Comparison of ENCODE assay signal across 37 cellular contexts in the genomic region with DNA sequence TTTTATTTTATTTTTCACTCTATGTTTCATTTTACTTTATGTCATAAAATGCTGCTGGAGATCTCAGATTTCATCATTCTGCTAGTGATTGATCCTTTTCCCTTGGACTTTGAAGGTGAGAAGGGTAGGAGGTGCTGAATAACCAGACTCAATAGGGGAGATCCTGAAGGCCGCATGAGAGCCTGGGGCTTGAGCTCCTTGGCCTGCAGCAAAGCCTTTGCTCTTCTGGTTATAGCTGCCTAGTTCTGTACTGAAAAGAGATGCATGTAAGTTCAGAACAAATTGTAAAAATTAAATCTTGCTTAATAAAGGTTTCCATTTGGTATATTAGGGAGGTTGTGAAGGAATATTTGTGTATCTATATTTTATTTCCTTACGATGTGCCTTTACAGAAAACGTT.
A peak's percentile ranks its signal among the peaks of the same experiment; 100 is the strongest.
DNase-seq lines count a peak whose midpoint lies in the region; ATAC-seq, FAIRE-seq and TF ChIP-seq lines count a peak whose summit lies in the region.
"Had no signal": no experiment of that assay in that cellular context is flagged by ENCODE, and none has a peak within 500 bp of the region (broad histone marks: within the 10 kb centered on the region; RNA-seq: fewer than 3 reads in every experiment).

No MANE protein-coding gene starts in this region.

- 4% methylated on average over 3 of the region's 3 CpGs for WGBS in K562 (ENCODE audit: insufficient coverage, low coverage, missing lambda C conversion rate)
- WGBS in H1 (ENCODE audit: extremely low coverage in 1 of 2, insufficient coverage in 1 of 2, insufficient read length in 1 of 2, insufficient replicate concordance in 2 of 2, low coverage in 1 of 2, low lambda C conversion rate in 2 of 2, missing lambda C conversion rate in 1 of 2), 2 experiments, result 73% methylated on average over 3 of the region's 3 CpGs; no CpG with 5 or more reads in 1 of the 2 experiments
- WGBS in esophagus muscularis mucosa, result 73% methylated on average over 3 of the region's 3 CpGs

- no peak overlapping the region for H3K14ac ChIP-seq in H1 (ENCODE audit: insufficient read length)

- H2BK20ac ChIP-seq in H1 (ENCODE audit: low read length), result no peak overlapping the region

- H4K5ac ChIP-seq in H1 (ENCODE audit: insufficient read length, low read depth, low read length), result no peak overlapping the region

- no peak for TF ChIP-seq EP300 in K562 (IDR thresholded peaks at IDR 0.05; ENCODE audit: low read length)
- TF ChIP-seq EP300 in H1 (IDR thresholded peaks at IDR 0.05; ENCODE audit: borderline replicate concordance in 1 of 2, low read depth in 2 of 2, low read length in 2 of 2), result no peak
- TF ChIP-seq EP300 in esophagus muscularis mucosa (IDR thresholded peaks at IDR 0.05), result no peak

- no peaks in the 10 kb centered on the region for H3K9me1 ChIP-seq in K562 (ENCODE audit: control insufficient read depth, insufficient read depth, low read length)

- H3K4me3 ChIP-seq in K562, result no peak overlapping the region
- no peak overlapping the region for H3K4me3 ChIP-seq in H1 (ENCODE audit: extremely low read depth in 1 of 4, insufficient read depth in 2 of 4, low read depth in 3 of 4, low read length in 4 of 4)
- H3K4me3 ChIP-seq in esophagus muscularis mucosa, result no peak overlapping the region
- H3K4me3 ChIP-seq: A549; BLaER1; BLaER1 treated with 17β-estradiol and CSF1 and Interleukin-3, amounts not matched to agents 10 nM and 100 nM had no signal

- intact Hi-C loops in K562 (cut with micrococcal nuclease) (no loop called here), esophagus muscularis mucosa (cut with DNase I) (no loop called here)

- H4K91ac ChIP-seq in H1 (replicated peaks; ENCODE audit: insufficient read length, low read length), result no peak overlapping the region

- H3K4ac ChIP-seq in H1 (replicated peaks; ENCODE audit: insufficient read length, low read depth, low read length), result no peak overlapping the region

- no peaks in the 10 kb centered on the region for H3K4me1 ChIP-seq in K562 (replicated peaks in 1 of 2; ENCODE audit: control insufficient read depth in 2 of 2, insufficient read depth in 2 of 2, low read length in 2 of 2)
- H3K4me1 ChIP-seq in H1 (replicated peaks in 1 of 4; ENCODE audit: control insufficient read depth in 3 of 4, insufficient read depth in 4 of 4, low read length in 3 of 4), result no peaks in the 10 kb centered on the region
- peaks cover 0 to 2% (median 0%) of the 10 kb centered on the region in 4 donors for H3K4me1 ChIP-seq in esophagus muscularis mucosa
- H3K4me1 ChIP-seq: A549; BE2C; BLaER1; BLaER1 treated with 17β-estradiol and CSF1 and Interleukin-3, amounts not matched to agents 10 nM and 100 nM; Caco-2 had no signal

- H3K23ac ChIP-seq in H1 (ENCODE audit: insufficient read length), result no peak overlapping the region

- peak overlapping the region in 3 of 5 experiments; percentile 19 to 82 (median 29) for H3K27ac Mint-ChIP-seq in brain
- no peak overlapping the region for H3K27ac Mint-ChIP-seq in activated naive CD4-positive, alpha-beta T cell treated with anti-CD3 and anti-CD28 coated beads, Interleukin-2, amount 50 U/mL, for 72 hours
- H3K27ac Mint-ChIP-seq: B cell; CD14-positive monocyte; CD4-positive, alpha-beta memory T cell; CD4-positive, alpha-beta T cell; CD4-positive, CD25-positive, alpha-beta regulatory T cell; CD8-positive, alpha-beta memory T cell; CD8-positive, alpha-beta T cell had no signal

- H2BK5ac ChIP-seq in H1 (ENCODE audit: low read depth, low read length), result no peak overlapping the region

- TF ChIP-seq POLR2A in K562 (conservative IDR thresholded peaks at IDR 0.05), result no peak
- no peak for TF ChIP-seq POLR2A in H1 (IDR thresholded peaks at IDR 0.05; ENCODE audit: control extremely low read depth in 1 of 2, low read depth in 2 of 2, low read length in 2 of 2)
- no peak for TF ChIP-seq POLR2A in esophagus muscularis mucosa (IDR thresholded peaks at IDR 0.05; ENCODE audit: low read depth)
- TF ChIP-seq POLR2A in GM12892 (IDR thresholded peaks at IDR 0.05; ENCODE audit: low read depth, low read length), result no peak

- H3K36me3 ChIP-seq in K562 (ENCODE audit: control insufficient read depth, insufficient read depth, low read length), result no peaks in the 10 kb centered on the region
- H3K36me3 ChIP-seq in H1 (ENCODE audit: control insufficient read depth in 2 of 4, insufficient read depth in 4 of 4, low read length in 3 of 4), result no peaks in the 10 kb centered on the region
- no peaks in the 10 kb centered on the region for H3K36me3 ChIP-seq in esophagus muscularis mucosa
- H3K36me3 ChIP-seq: BE2C; BLaER1; BLaER1 treated with 17β-estradiol and CSF1 and Interleukin-3, amounts not matched to agents 10 nM and 100 nM had no signal

- TF ChIP-seq CTCF in K562 (IDR thresholded peaks at IDR 0.05 in 2 of 3, conservative IDR thresholded peaks at IDR 0.05 in 1 of 3; ENCODE audit: insufficient read depth in 2 of 3, low read depth in 1 of 3, low read length in 3 of 3), result no peak
- TF ChIP-seq CTCF in brain (conservative IDR thresholded peaks at IDR 0.05), result no peak
- TF ChIP-seq CTCF in H1 (IDR thresholded peaks at IDR 0.05; ENCODE audit: control extremely low read depth in 1 of 3, insufficient read depth in 1 of 3, low read depth in 1 of 3, low read length in 3 of 3), result no peak
- no peak for TF ChIP-seq CTCF in esophagus muscularis mucosa (IDR thresholded peaks at IDR 0.05)

- H2AK5ac ChIP-seq in H1 (ENCODE audit: low read depth, low read length), result no peak overlapping the region

- H3K79me1 ChIP-seq in H1 (ENCODE audit: low read depth, low read length), result no peaks in the 10 kb centered on the region

- H3K23me2 ChIP-seq in H1 (ENCODE audit: low read depth, low read length), result no peaks in the 10 kb centered on the region

- no peak overlapping the region for H3K4me2 ChIP-seq in K562 (ENCODE audit: insufficient read depth, low read length)
- no peak overlapping the region for H3K4me2 ChIP-seq in H1 (ENCODE audit: insufficient read depth in 1 of 2, low read depth in 2 of 2, low read length in 2 of 2)
- H3K4me2 ChIP-seq: A549; BLaER1; BLaER1 treated with 17β-estradiol and CSF1 and Interleukin-3, amounts not matched to agents 10 nM and 100 nM had no signal

- FAIRE-seq in K562 (lab: Jason Lieb, UNC) (peak; percentile 37), H1 (lab: Jason Lieb, UNC) (no peak), GM12892 (lab: Jason Lieb, UNC) (no peak)
- FAIRE-seq: A204.1, A549, D721Med had no signal

- peaks cover 27% of the 10 kb centered on the region for H3K4me1 Mint-ChIP-seq in brain
- H3K4me1 Mint-ChIP-seq: B cell; CD14-positive monocyte; CD4-positive, alpha-beta memory T cell; CD4-positive, CD25-positive, alpha-beta regulatory T cell; CD8-positive, alpha-beta memory T cell had no signal

- H3K27me3 ChIP-seq in K562 (ENCODE audit: control insufficient read depth in 2 of 2, insufficient read depth in 2 of 2, low read length in 2 of 2) (peaks cover 2 to 9% of the 10 kb centered on the region in 2 experiments; a peak in 2 of 5 replicates), H1 (replicated peaks in 1 of 4; ENCODE audit: control insufficient read depth in 3 of 4, extremely low read depth in 1 of 4, insufficient read depth in 3 of 4, low read length in 3 of 4) (no peaks in the 10 kb centered on the region), esophagus muscularis mucosa (no peaks in the 10 kb centered on the region)
- H3K27me3 ChIP-seq: BE2C; BLaER1; BLaER1 treated with 17β-estradiol and CSF1 and Interleukin-3, amounts not matched to agents 10 nM and 100 nM had no signal

- no peak overlapping the region for H3K9ac ChIP-seq in K562 (ENCODE audit: insufficient read depth in 1 of 2, low read depth in 2 of 2, low read length in 2 of 2)
- no peak overlapping the region for H3K9ac ChIP-seq in H1 (replicated peaks in 1 of 4; ENCODE audit: extremely low read depth in 1 of 4, low read depth in 3 of 4, low read length in 3 of 4)
- H3K9ac ChIP-seq: BLaER1; BLaER1 treated with 17β-estradiol and CSF1 and Interleukin-3, amounts not matched to agents 10 nM and 100 nM had no signal

- H3K27ac ChIP-seq in K562 (ENCODE audit: extremely low read depth, low read depth, low read length), result no peak overlapping the region
- H3K27ac ChIP-seq in H1 (ENCODE audit: low read depth, low read length), result no peak overlapping the region
- no peak overlapping the region for H3K27ac ChIP-seq in esophagus muscularis mucosa (replicated peaks in 1 of 4)
- H3K27ac ChIP-seq: 22Rv1; A549; BLaER1; BLaER1 treated with 17β-estradiol and CSF1 and Interleukin-3, amounts not matched to agents 10 nM and 100 nM; C4-2B had no signal

- H4K20me1 ChIP-seq in K562 (replicated peaks; ENCODE audit: control insufficient read depth, insufficient read depth, low read length), result no peaks in the 10 kb centered on the region
- H4K20me1 ChIP-seq in H1 (replicated peaks in 1 of 2; ENCODE audit: control insufficient read depth in 1 of 2, insufficient read depth in 2 of 2, low read length in 2 of 2), result no peaks in the 10 kb centered on the region
- H4K20me1 ChIP-seq: BLaER1; BLaER1 treated with 17β-estradiol and CSF1 and Interleukin-3, amounts not matched to agents 10 nM and 100 nM had no signal

- no peak overlapping the region for H2AFZ ChIP-seq in K562 (ENCODE audit: low read depth, low read length)
- H2AFZ ChIP-seq in H1 (ENCODE audit: low read length), result no peak overlapping the region

- TF ChIP-seq RAD21 in K562 (CRISPR knock-in tag; conservative IDR thresholded peaks at IDR 0.05 in 1 of 2, IDR thresholded peaks at IDR 0.05 in 1 of 2), result no peak
- TF ChIP-seq RAD21 in H1 (IDR thresholded peaks at IDR 0.05 in 1 of 2, conservative IDR thresholded peaks at IDR 0.05 in 1 of 2; ENCODE audit: low read depth in 2 of 2, low read length in 2 of 2), result no peak

- H3K18ac ChIP-seq in H1 (ENCODE audit: extremely low read depth, low read length), result no peak overlapping the region

- BruUV-seq in K562 (replicated peaks; lab: Mats Ljungman, UMichigan), result no TSS peak

- H2BK12ac ChIP-seq in H1 (ENCODE audit: low read depth, low read length), result no peak overlapping the region

- peaks cover 35% of the 10 kb centered on the region for H3K36me3 Mint-ChIP-seq in brain
- peaks cover 12 to 13% of the 10 kb centered on the region in 2 donors for H3K36me3 Mint-ChIP-seq in activated naive CD4-positive, alpha-beta T cell treated with anti-CD3 and anti-CD28 coated beads, Interleukin-2, amount 50 U/mL, for 72 hours
- H3K36me3 Mint-ChIP-seq: CD14-positive monocyte; CD4-positive, alpha-beta memory T cell; CD4-positive, CD25-positive, alpha-beta regulatory T cell; CD8-positive, alpha-beta T cell had no signal

- DNase-seq in K562 (ENCODE audit: extremely low read depth in 1 of 4, low spot score in 3 of 4) (no peak), H1 (ENCODE audit: low read depth in 1 of 2, low spot score in 2 of 2) (no peak), esophagus muscularis mucosa (ENCODE audit: extremely low spot score) (peak; percentile 53), NCI-H1436 (lab: John Stamatoyannopoulos, UW) (no peak), NCI-H2107 (lab: John Stamatoyannopoulos, UW) (no peak), GM12892 (ENCODE audit: insufficient read length) (no peak)
- no peak for DNase-seq in activated naive CD4-positive, alpha-beta T cell treated with anti-CD3 and anti-CD28 coated beads, Interleukin-2, amount 50 U/mL, for 72 hours (ENCODE audit: low spot score in 2 of 2)
- DNase-seq: 8988T; ACHN; AML-193; BE2C; C1 segment of cervical spinal cord; Caco-2; Calu3; CD4-positive, alpha-beta memory T cell; CD4-positive, alpha-beta T cell; CD4-positive, CD25-positive, alpha-beta regulatory T cell; CD8-positive, alpha-beta memory T cell; CD8-positive, alpha-beta T cell; COR-L47; DMS 273 treated with DMSO at 0.1 percent for 48 hours; DMS153; DMS53; DMS79; DMS79 treated with DMSO at 0.1 percent for 48 hours; DND-41; EL had no signal

- POLR2A ChIA-PET in K562 (lab: Yijun Ruan, JAX), result interaction anchor here (1.5 kb wide), 1 partner anchor 16 kb away, joined by 6 read pairs; no protein-coding TSS in a partner anchor
- POLR2A ChIA-PET in H1 (lab: Charles Lee; ENCODE audit: partially characterized antibody), result no interaction called here

- no peak overlapping the region for H2BK120ac ChIP-seq in H1 (replicated peaks; ENCODE audit: low read depth, low read length)

- H3K27me3 Mint-ChIP-seq in brain, result peaks cover 5% of the 10 kb centered on the region
- H3K27me3 Mint-ChIP-seq: B cell; CD4-positive, alpha-beta memory T cell; CD4-positive, alpha-beta T cell; CD4-positive, CD25-positive, alpha-beta regulatory T cell had no signal

- in situ Hi-C loops in K562 (cut with MboI), result no loop called here

- no peak overlapping the region for H2BK15ac ChIP-seq in H1 (ENCODE audit: low read length)

- CTCF ChIA-PET in K562 (lab: Yijun Ruan, JAX; ENCODE audit: low intra/inter-chr PET ratio), result no interaction called here
- CTCF ChIA-PET in H1 (lab: Charles Lee; ENCODE audit: partially characterized antibody), result interaction anchor here (0.6 to 0.7 kb wide), 2 partner anchors 10 to 40 kb away, joined by 3 to 4 read pairs; no protein-coding TSS in a partner anchor

- peaks cover 30 to 41% (median 37%) of the 10 kb centered on the region in 5 experiments for H3K9me3 Mint-ChIP-seq in brain
- peaks cover 12 to 19% of the 10 kb centered on the region in 2 donors for H3K9me3 Mint-ChIP-seq in activated naive CD4-positive, alpha-beta T cell treated with anti-CD3 and anti-CD28 coated beads, Interleukin-2, amount 50 U/mL, for 72 hours

- peak overlapping the region; percentile 51; the same call in 1 of the 2 replicates for H4K8ac ChIP-seq in H1 (ENCODE audit: extremely low read depth, insufficient read depth, low read length)

- no peak overlapping the region for H3K4me3 Mint-ChIP-seq in brain
- H3K4me3 Mint-ChIP-seq: B cell; CD14-positive monocyte; CD4-positive, alpha-beta memory T cell; CD4-positive, alpha-beta T cell; CD4-positive, CD25-positive, alpha-beta regulatory T cell; CD8-positive, alpha-beta memory T cell; CD8-positive, alpha-beta T cell had no signal

- H3K79me2 ChIP-seq in K562 (ENCODE audit: control insufficient read depth, insufficient read depth, low read length), result no peaks in the 10 kb centered on the region
- H3K79me2 ChIP-seq in H1 (ENCODE audit: control insufficient read depth in 1 of 2, insufficient read depth in 2 of 2, low read length in 2 of 2), result no peaks in the 10 kb centered on the region

- peak; percentile 53; the same call in 1 of the 3 replicates for ATAC-seq in K562
- no peak for ATAC-seq in activated naive CD4-positive, alpha-beta T cell treated with anti-CD3 and anti-CD28 coated beads, Interleukin-2, amount 50 U/mL, for 72 hours
- ATAC-seq: A549; CD8-positive, alpha-beta T cell had no signal

- H3K56ac ChIP-seq in H1 (replicated peaks; ENCODE audit: insufficient read length, low read depth, low read length), result no peak overlapping the region

- H3K9me3 ChIP-seq in K562 (replicated peaks; ENCODE audit: control insufficient read depth, insufficient read depth, low read depth, low read length) (peaks cover 4% of the 10 kb centered on the region; the same call in 1 of the 2 replicates), H1 (ENCODE audit: insufficient read depth in 2 of 2, low read depth in 1 of 2, low read length in 1 of 2) (peaks cover 8 to 10% of the 10 kb centered on the region in 2 experiments), esophagus muscularis mucosa (peaks cover 0 to 1% (median 0%) of the 10 kb centered on the region in 4 donors)
- H3K9me3 ChIP-seq: A549, BE2C, Caco-2 had no signal

Comparison
In these comparisons a context has a peak if more than half of its experiments do, and no peak if none do; other contexts are left out.
1. H3K27ac Mint-ChIP-seq: peak in brain (3 of 5); none in activated naive CD4-positive, alpha-beta T cell treated with anti-CD3 and anti-CD28 coated beads, Interleukin-2, amount 50 U/mL, for 72 hours (0 of 2).